In genomic region chr22:24231706-24232105, GRCh38 we compare ENCODE assay signal across 1 cellular context.
TF ChIP-seq lines count a peak whose summit lies in the region.

No MANE protein-coding gene starts in this region.

TF ChIP-seq in WTC11, 78 proteins besides CTCF, POLR2A, EP300 and RAD21 (continued from another document):
- TF ChIP-seq, protein P1, sequence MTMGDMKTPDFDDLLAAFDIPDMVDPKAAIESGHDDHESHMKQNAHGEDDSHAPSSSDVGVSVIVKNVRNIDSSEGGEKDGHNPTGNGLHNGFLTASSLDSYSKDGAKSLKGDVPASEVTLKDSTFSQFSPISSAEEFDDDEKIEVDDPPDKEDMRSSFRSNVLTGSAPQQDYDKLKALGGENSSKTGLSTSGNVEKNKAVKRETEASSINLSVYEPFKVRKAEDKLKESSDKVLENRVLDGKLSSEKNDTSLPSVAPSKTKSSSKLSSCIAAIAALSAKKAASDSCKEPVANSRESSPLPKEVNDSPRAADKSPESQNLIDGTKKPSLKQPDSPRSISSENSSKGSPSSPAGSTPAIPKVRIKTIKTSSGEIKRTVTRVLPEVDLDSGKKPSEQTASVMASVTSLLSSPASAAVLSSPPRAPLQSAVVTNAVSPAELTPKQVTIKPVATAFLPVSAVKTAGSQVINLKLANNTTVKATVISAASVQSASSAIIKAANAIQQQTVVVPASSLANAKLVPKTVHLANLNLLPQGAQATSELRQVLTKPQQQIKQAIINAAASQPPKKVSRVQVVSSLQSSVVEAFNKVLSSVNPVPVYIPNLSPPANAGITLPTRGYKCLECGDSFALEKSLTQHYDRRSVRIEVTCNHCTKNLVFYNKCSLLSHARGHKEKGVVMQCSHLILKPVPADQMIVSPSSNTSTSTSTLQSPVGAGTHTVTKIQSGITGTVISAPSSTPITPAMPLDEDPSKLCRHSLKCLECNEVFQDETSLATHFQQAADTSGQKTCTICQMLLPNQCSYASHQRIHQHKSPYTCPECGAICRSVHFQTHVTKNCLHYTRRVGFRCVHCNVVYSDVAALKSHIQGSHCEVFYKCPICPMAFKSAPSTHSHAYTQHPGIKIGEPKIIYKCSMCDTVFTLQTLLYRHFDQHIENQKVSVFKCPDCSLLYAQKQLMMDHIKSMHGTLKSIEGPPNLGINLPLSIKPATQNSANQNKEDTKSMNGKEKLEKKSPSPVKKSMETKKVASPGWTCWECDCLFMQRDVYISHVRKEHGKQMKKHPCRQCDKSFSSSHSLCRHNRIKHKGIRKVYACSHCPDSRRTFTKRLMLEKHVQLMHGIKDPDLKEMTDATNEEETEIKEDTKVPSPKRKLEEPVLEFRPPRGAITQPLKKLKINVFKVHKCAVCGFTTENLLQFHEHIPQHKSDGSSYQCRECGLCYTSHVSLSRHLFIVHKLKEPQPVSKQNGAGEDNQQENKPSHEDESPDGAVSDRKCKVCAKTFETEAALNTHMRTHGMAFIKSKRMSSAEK (CRISPR knock-in tag; IDR thresholded peaks at IDR 0.05; ENCODE audit: borderline replicate concordance), result no peak
- TF ChIP-seq GRHL2 (CRISPR knock-in tag; IDR thresholded peaks at IDR 0.05; ENCODE audit: insufficient replicate concordance, severe bottlenecking), result no peak
- TF ChIP-seq FOXP4 (CRISPR knock-in tag; IDR thresholded peaks at IDR 0.05), result no peak
- TF ChIP-seq STAT6 (CRISPR knock-in tag; conservative IDR thresholded peaks at IDR 0.05; ENCODE audit: low read depth), result no peak
- no peak for TF ChIP-seq MLX (CRISPR knock-in tag; IDR thresholded peaks at IDR 0.05)
- TF ChIP-seq, protein P2, sequence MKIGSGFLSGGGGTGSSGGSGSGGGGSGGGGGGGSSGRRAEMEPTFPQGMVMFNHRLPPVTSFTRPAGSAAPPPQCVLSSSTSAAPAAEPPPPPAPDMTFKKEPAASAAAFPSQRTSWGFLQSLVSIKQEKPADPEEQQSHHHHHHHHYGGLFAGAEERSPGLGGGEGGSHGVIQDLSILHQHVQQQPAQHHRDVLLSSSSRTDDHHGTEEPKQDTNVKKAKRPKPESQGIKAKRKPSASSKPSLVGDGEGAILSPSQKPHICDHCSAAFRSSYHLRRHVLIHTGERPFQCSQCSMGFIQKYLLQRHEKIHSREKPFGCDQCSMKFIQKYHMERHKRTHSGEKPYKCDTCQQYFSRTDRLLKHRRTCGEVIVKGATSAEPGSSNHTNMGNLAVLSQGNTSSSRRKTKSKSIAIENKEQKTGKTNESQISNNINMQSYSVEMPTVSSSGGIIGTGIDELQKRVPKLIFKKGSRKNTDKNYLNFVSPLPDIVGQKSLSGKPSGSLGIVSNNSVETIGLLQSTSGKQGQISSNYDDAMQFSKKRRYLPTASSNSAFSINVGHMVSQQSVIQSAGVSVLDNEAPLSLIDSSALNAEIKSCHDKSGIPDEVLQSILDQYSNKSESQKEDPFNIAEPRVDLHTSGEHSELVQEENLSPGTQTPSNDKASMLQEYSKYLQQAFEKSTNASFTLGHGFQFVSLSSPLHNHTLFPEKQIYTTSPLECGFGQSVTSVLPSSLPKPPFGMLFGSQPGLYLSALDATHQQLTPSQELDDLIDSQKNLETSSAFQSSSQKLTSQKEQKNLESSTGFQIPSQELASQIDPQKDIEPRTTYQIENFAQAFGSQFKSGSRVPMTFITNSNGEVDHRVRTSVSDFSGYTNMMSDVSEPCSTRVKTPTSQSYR (CRISPR knock-in tag; IDR thresholded peaks at IDR 0.05), result no peak
